Comparison of ENCODE assay signal across 21 cellular contexts in the genomic region with DNA sequence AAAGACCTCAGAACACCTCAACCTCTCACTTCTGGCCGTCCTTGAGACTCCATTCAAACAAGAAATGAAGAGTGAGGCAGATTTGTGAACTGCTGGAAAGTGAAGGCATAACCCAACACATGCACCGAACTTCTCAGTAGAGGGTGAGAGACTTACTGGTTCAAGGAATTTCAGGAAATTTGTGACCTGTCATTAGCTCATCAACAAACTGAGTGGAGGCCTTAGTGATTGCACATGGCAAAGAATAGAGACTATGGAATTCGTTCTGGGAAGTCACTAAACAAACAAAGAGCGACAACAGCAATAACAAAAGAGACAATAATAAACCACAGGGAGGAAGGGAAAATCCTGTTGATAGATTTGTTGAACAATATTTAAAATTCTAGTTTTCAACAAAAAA.
"Had no signal": no experiment of that assay in that cellular context is flagged by ENCODE, and none has a peak within 500 bp of the region (broad histone marks: within the 10 kb centered on the region; RNA-seq: fewer than 3 reads in every experiment).

No MANE protein-coding gene starts in this region.

- H3K27me3 Mint-ChIP-seq: progenitor cell of endocrine pancreas had no signal

- H3K4me1 Mint-ChIP-seq: activated CD4-positive, alpha-beta T cell treated with anti-CD3 and anti-CD28 coated beads, Interleukin-2, amount 10 ng/mL, durations not matched to agents 24 days and 14 days; activated naive CD8-positive, alpha-beta T cell treated with anti-CD3 and anti-CD28 coated beads, Interleukin-2, amount 10 ng/mL, durations not matched to agents 7 days and 5 days; nephron; T-cell had no signal

- H3K27ac Mint-ChIP-seq: activated CD4-positive, alpha-beta T cell treated with anti-CD3 and anti-CD28 coated beads, Interleukin-2, amount 10 ng/mL, durations not matched to agents 24 days and 14 days; activated CD8-positive, alpha-beta T cell treated with anti-CD3 and anti-CD28 coated beads for 36 hours; activated naive CD8-positive, alpha-beta T cell treated with anti-CD3 and anti-CD28 coated beads, Interleukin-2, amount 10 ng/mL, durations not matched to agents 7 days and 5 days; activated T-cell treated with anti-CD3 and anti-CD28 coated beads, Interleukin-2, amount 50 U/mL, for 24 hours; activated T-helper 2 cell treated with anti-CD3 and anti-CD28 coated beads, Interferon-gamma antibody, Interleukin-2, Interleukin-4, amounts not matched to agents 10 μg/mL and 5 μg/mL and 100 μg/mL, durations not matched to agents 14 hours and 24 hours and 36 hours; nephron; progenitor cell of endocrine pancreas; T-cell had no signal

- H3K36me3 Mint-ChIP-seq: activated naive CD8-positive, alpha-beta T cell treated with anti-CD3 and anti-CD28 coated beads, Interleukin-2, amount 10 ng/mL, durations not matched to agents 7 days and 5 days; T-cell had no signal

- H3K27ac ChIP-seq: body of pancreas, dorsolateral prefrontal cortex, gastroesophageal sphincter, tibial artery, uterus had no signal

- H3K4me3 Mint-ChIP-seq: activated CD4-positive, alpha-beta T cell treated with anti-CD3 and anti-CD28 coated beads, Interleukin-2, amount 10 ng/mL, durations not matched to agents 24 days and 14 days; activated CD8-positive, alpha-beta T cell treated with anti-CD3 and anti-CD28 coated beads for 36 hours; activated naive CD8-positive, alpha-beta T cell treated with anti-CD3 and anti-CD28 coated beads, Interleukin-2, amount 10 ng/mL, durations not matched to agents 7 days and 5 days; activated T-cell treated with anti-CD3 and anti-CD28 coated beads, Interleukin-2, amount 50 U/mL, for 24 hours; nephron; T-cell had no signal

- H3K4me1 ChIP-seq: body of pancreas, tibial artery, uterus had no signal

- H3K9me3 ChIP-seq: body of pancreas, gastroesophageal sphincter, heart right ventricle, tibial artery, uterus had no signal

- H3K4me3 ChIP-seq: body of pancreas, dorsolateral prefrontal cortex, gastroesophageal sphincter, heart right ventricle, tibial artery, uterus had no signal

- DNase-seq: activated CD4-positive, alpha-beta T cell treated with anti-CD3 and anti-CD28 coated beads, Interleukin-2, amount 10 ng/mL, durations not matched to agents 24 days and 14 days; activated CD8-positive, alpha-beta T cell treated with anti-CD3 and anti-CD28 coated beads for 36 hours; activated naive CD4-positive, alpha-beta T cell treated with Interleukin-2 at 50 U/mL for 16 hours; activated naive CD8-positive, alpha-beta T cell treated with anti-CD3 and anti-CD28 coated beads, Interleukin-2, amount 10 ng/mL, durations not matched to agents 7 days and 5 days; activated T-cell treated with anti-CD3 and anti-CD28 coated beads, Interleukin-2, amount 50 U/mL, for 24 hours; amygdala; body of pancreas; dorsolateral prefrontal cortex; heart right ventricle; occipital lobe; stimulated activated CD4-positive, alpha-beta T cell treated with anti-CD3 and anti-CD28 coated beads, Interleukin-12 subunit alpha, Interleukin-12 subunit beta, amount 100 ng/mL, for 4 hours; stimulated activated CD4-positive, alpha-beta T cell treated with anti-CD3 and anti-CD28 coated beads, Interleukin-1b, Interleukin-23, amount 100 ng/mL, for 48 hours; stimulated activated naive CD8-positive, alpha-beta T cell treated with anti-CD3 and anti-CD28 coated beads, Interleukin-15, Interleukin-2, amounts not matched to agents 100 U/mL and 50 U/mL, for 24 hours; substantia nigra; T-cell; tibial artery; uterus had no signal

- H3K36me3 ChIP-seq: gastroesophageal sphincter, heart right ventricle, tibial artery, uterus had no signal

- H3K9me3 Mint-ChIP-seq: activated CD4-positive, alpha-beta T cell treated with anti-CD3 and anti-CD28 coated beads, Interleukin-2, amount 10 ng/mL, durations not matched to agents 24 days and 14 days; activated CD8-positive, alpha-beta T cell treated with anti-CD3 and anti-CD28 coated beads for 36 hours; activated naive CD8-positive, alpha-beta T cell treated with anti-CD3 and anti-CD28 coated beads, Interleukin-2, amount 10 ng/mL, durations not matched to agents 7 days and 5 days; activated T-cell treated with anti-CD3 and anti-CD28 coated beads, Interleukin-2, amount 50 U/mL, for 24 hours; activated T-helper 2 cell treated with anti-CD3 and anti-CD28 coated beads, Interferon-gamma antibody, Interleukin-2, Interleukin-4, amounts not matched to agents 10 μg/mL and 5 μg/mL and 100 μg/mL, durations not matched to agents 14 hours and 24 hours and 36 hours; nephron; T-cell had no signal

- H3K27me3 ChIP-seq: body of pancreas, gastroesophageal sphincter, heart right ventricle, tibial artery, uterus had no signal
